Comparison of ENCODE assay signal across 1 cellular context in the genomic region with DNA sequence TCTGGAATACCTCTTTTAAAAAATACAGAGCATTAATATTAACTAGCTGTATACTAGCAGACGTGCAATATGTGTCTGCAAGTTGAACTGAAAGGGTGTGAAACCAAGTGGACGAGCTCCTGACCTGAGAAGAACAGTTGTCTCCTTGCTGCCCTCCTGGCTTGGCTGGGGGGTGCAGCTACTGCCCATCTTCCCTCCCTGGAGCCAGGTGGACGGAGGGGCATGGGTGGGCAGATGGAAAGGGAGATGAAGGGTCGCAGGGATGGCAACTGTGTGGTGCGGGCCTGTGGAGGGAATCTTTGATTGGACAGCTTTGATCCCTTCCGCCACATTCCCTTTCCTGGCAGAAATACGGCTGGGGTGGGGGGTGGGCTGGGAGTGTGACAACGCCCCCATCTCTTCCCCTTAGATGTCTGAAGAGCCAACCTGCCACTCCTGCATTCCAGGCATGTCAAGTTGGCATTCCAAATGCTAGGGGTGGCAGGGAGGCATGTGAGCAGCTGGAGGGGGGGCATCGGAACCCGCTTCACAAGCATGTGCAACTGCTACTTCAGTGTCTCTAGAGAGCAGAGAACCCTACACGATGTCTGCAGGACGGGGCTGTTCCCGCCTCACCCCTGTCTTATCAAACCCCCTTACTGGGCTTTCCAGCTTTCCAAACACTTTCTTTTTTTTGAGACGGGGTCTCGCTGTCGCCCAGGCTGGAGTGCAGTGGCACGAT.
TF ChIP-seq lines count a peak whose summit lies in the region.

No MANE protein-coding gene starts in this region.

TF ChIP-seq in HepG2, 621 proteins besides CTCF, POLR2A, EP300 and RAD21:
- peak; percentile 16; the same call in 1 of the 2 replicates for TF ChIP-seq TCF7 (IDR thresholded peaks at IDR 0.05; ENCODE audit: low read depth)
- peak; percentile 38 for TF ChIP-seq ZNF687 (CRISPR knock-in tag; IDR thresholded peaks at IDR 0.05)
- no peak for TF ChIP-seq BHLHE40 (IDR thresholded peaks at IDR 0.05; ENCODE audit: low read length)
- peak; percentile 43 for TF ChIP-seq TEAD3 (CRISPR knock-in tag; optimal IDR thresholded peaks at IDR 0.05; ENCODE audit: borderline replicate concordance)
